ENCODE assay signal across 25 cellular contexts in genomic region chr20:34989118-34989517, GRCh38.
"Had no signal": no experiment of that assay in that cellular context is flagged by ENCODE, and none has a peak within 500 bp of the region (broad histone marks: within the 10 kb centered on the region; RNA-seq: fewer than 3 reads in every experiment).

No MANE protein-coding gene starts in this region.

- H3K9me3 Mint-ChIP-seq: dendritic cell treated with granulocyte-macrophage colony-stimulating factor and Interleukin-4, amounts not matched to agents 40 ng/mL and 50 ng/mL, for 4 days; natural killer cell; stimulated activated effector memory CD8-positive, alpha-beta T cell treated with anti-CD3 and anti-CD28 coated beads, Interleukin-12 subunit alpha, Interleukin-12 subunit beta, amount 100 ng/mL, for 72 hours had no signal

- H3K36me3 Mint-ChIP-seq: natural killer cell; stimulated activated effector memory CD8-positive, alpha-beta T cell treated with anti-CD3 and anti-CD28 coated beads, Interleukin-12 subunit alpha, Interleukin-12 subunit beta, amount 100 ng/mL, for 72 hours had no signal

- H3K27ac ChIP-seq: esophagus squamous epithelium, left lung, lower lobe of right lung, neutrophil, parathyroid adenoma, prostate gland, right atrium auricular region, sigmoid colon, stomach, thyroid gland, vagina had no signal

- H3K4me1 Mint-ChIP-seq: stimulated activated effector memory CD8-positive, alpha-beta T cell treated with anti-CD3 and anti-CD28 coated beads, Interleukin-12 subunit alpha, Interleukin-12 subunit beta, amount 100 ng/mL, for 72 hours had no signal

- ATAC-seq: heart right ventricle; left cardiac atrium; left lung; lower lobe of right lung; natural killer cell; stimulated activated effector memory CD8-positive, alpha-beta T cell treated with anti-CD3 and anti-CD28 coated beads, Interleukin-12 subunit alpha, Interleukin-12 subunit beta, amount 100 ng/mL, for 72 hours had no signal

- H3K27ac Mint-ChIP-seq: dendritic cell treated with granulocyte-macrophage colony-stimulating factor and Interleukin-4, amounts not matched to agents 40 ng/mL and 50 ng/mL, for 4 days; natural killer cell; stimulated activated effector memory CD8-positive, alpha-beta T cell treated with anti-CD3 and anti-CD28 coated beads, Interleukin-12 subunit alpha, Interleukin-12 subunit beta, amount 100 ng/mL, for 72 hours had no signal

- H3K4me3 Mint-ChIP-seq: dendritic cell treated with granulocyte-macrophage colony-stimulating factor and Interleukin-4, amounts not matched to agents 40 ng/mL and 50 ng/mL, for 4 days; natural killer cell; stimulated activated effector memory CD8-positive, alpha-beta T cell treated with anti-CD3 and anti-CD28 coated beads, Interleukin-12 subunit alpha, Interleukin-12 subunit beta, amount 100 ng/mL, for 72 hours had no signal

- DNase-seq: effector CD8-positive, alpha-beta T cell; erythroblast; esophagus squamous epithelium; foreskin melanocyte; glutamatergic neuron; heart right ventricle; hippocampal formation; left cardiac atrium; left lung; lower lobe of right lung; natural killer cell; sigmoid colon; stimulated activated CD4-positive, alpha-beta T cell treated with anti-CD3 and anti-CD28 coated beads, Interleukin-2, amount 100 ng/mL, for 24 hours; stimulated activated CD4-positive, alpha-beta T cell treated with anti-CD3 and anti-CD28 coated beads, Interleukin-4, amount 100 ng/mL, for 24 hours; stimulated activated naive CD4-positive, alpha-beta T cell treated with Interleukin-2 at 50 U/mL for 16 hours; stomach; thyroid gland; trophoblast cell had no signal
